Comparison of ENCODE assay signal across 1 cellular context in genomic region chr1:190259424-190259823, GRCh38.
TF ChIP-seq lines count a peak whose summit lies in the region.

No MANE protein-coding gene starts in this region.

TF ChIP-seq in HEK293, 187 proteins besides CTCF, POLR2A, EP300 and RAD21 (continued from another document):
- TF ChIP-seq ZNF335 (tag by site-specific recombination; conservative IDR thresholded peaks at IDR 0.05) (no peak), ZNF555 (tag by site-specific recombination; conservative IDR thresholded peaks at IDR 0.05) (peak; percentile 84), ZNF548 (tag by site-specific recombination; IDR thresholded peaks at IDR 0.05) (no peak), ZNF132 (tag by site-specific recombination; IDR thresholded peaks at IDR 0.05; ENCODE audit: borderline replicate concordance) (no peak), ZNF560 (tag by site-specific recombination; IDR thresholded peaks at IDR 0.05; ENCODE audit: borderline replicate concordance) (peak; percentile 35; the same call in 1 of the 2 replicates), ZBTB11 (tag by site-specific recombination; conservative IDR thresholded peaks at IDR 0.05; ENCODE audit: low read depth) (peak; percentile 74), ZNF266 (tag by site-specific recombination; IDR thresholded peaks at IDR 0.05; ENCODE audit: low read depth) (peak; percentile 42; the same call in 1 of the 2 replicates), ZXDB (tag by site-specific recombination; IDR thresholded peaks at IDR 0.05) (peak; percentile 48; the same call in 1 of the 2 replicates), ZNF529 (tag by site-specific recombination; IDR thresholded peaks at IDR 0.05; ENCODE audit: insufficient replicate concordance) (peak; percentile 28), ZNF394 (tag by site-specific recombination; IDR thresholded peaks at IDR 0.05; ENCODE audit: borderline replicate concordance) (peak; percentile 81; the same call in 1 of the 2 replicates), REST (tag by site-specific recombination; IDR thresholded peaks at IDR 0.05) (peak; percentile 60; the same call in 1 of the 2 replicates), ZNF654 (tag by site-specific recombination; IDR thresholded peaks at IDR 0.05; ENCODE audit: low read depth) (peak; percentile 37), ZNF140 (tag by site-specific recombination; IDR thresholded peaks at IDR 0.05) (peak; percentile 73; the same call in 1 of the 2 replicates), ZNF202 (tag by site-specific recombination; IDR thresholded peaks at IDR 0.05; ENCODE audit: borderline replicate concordance) (peak; percentile 79), ZNF623 (tag by site-specific recombination; IDR thresholded peaks at IDR 0.05) (peak; percentile 67), ZBTB1 (tag by site-specific recombination; IDR thresholded peaks at IDR 0.05) (no peak), ZBTB7A (tag by site-specific recombination; IDR thresholded peaks at IDR 0.05; ENCODE audit: low read depth) (no peak), AEBP2 (tag by site-specific recombination; IDR thresholded peaks at IDR 0.05; ENCODE audit: borderline replicate concordance) (peak; percentile 18; the same call in 1 of the 2 replicates), ZNF433 (tag by site-specific recombination; IDR thresholded peaks at IDR 0.05; ENCODE audit: low read depth) (peak; percentile 68; the same call in 1 of the 2 replicates), ZBTB8A (tag by site-specific recombination; IDR thresholded peaks at IDR 0.05) (peak; percentile 50), ZNF426 (tag by site-specific recombination; IDR thresholded peaks at IDR 0.05) (peak; percentile 76), KLF17 (tag by site-specific recombination; IDR thresholded peaks at IDR 0.05) (no peak), ZNF585B (tag by site-specific recombination; IDR thresholded peaks at IDR 0.05) (no peak)
